In genomic region chr10:77603529-77603927, GRCh38 we compare ENCODE assay signal across 8 cellular contexts. TPM values are rescaled to one million over a fixed set of nuclear protein-coding genes. Genes with fewer than 3 reads are reported as not detected.
A peak's percentile ranks its signal among the peaks of the same experiment; 100 is the strongest.
DNase-seq lines count a peak whose midpoint lies in the region; ATAC-seq and TF ChIP-seq lines count a peak whose summit lies in the region.

No MANE protein-coding gene starts in this region.

- no peak overlapping the region for H3K4me3 Mint-ChIP-seq in naive thymus-derived CD4-positive, alpha-beta T cell
- H3K4me3 Mint-ChIP-seq in activated T-helper 1 cell treated with anti-CD3 and anti-CD28 coated beads, Interleukin-12 subunit alpha, Interleukin-12 subunit beta, Interleukin-2, Interleukin-4 antibody, amounts not matched to agents 30 ng/mL and 10 ng/mL and 1 ng/mL, durations not matched to agents 14 hours and 24 hours and 36 hours: no peak overlapping the region

- CTCF ChIA-PET in naive thymus-derived CD4-positive, alpha-beta T cell (lab: Charles Lee): no interaction called here

- no peak overlapping the region for H3K4me3 ChIP-seq in naive thymus-derived CD4-positive, alpha-beta T cell (ENCODE audit: low read length)
- H3K4me3 ChIP-seq in suprapubic skin: no peak overlapping the region

- peaks cover 0 to 13% (median 4%) of the 10 kb centered on the region in 7 donors for H3K4me1 Mint-ChIP-seq in naive thymus-derived CD4-positive, alpha-beta T cell
- H3K4me1 Mint-ChIP-seq in activated T-helper 1 cell treated with anti-CD3 and anti-CD28 coated beads, Interleukin-12 subunit alpha, Interleukin-12 subunit beta, Interleukin-2, Interleukin-4 antibody, amounts not matched to agents 30 ng/mL and 10 ng/mL and 1 ng/mL, durations not matched to agents 14 hours and 24 hours and 36 hours (ENCODE audit: low read depth): peaks cover 9% of the 10 kb centered on the region

- TF ChIP-seq EP300 in suprapubic skin (IDR thresholded peaks at IDR 0.05): no peak

- H3K36me3 Mint-ChIP-seq in naive thymus-derived CD4-positive, alpha-beta T cell: no peaks in the 10 kb centered on the region
- H3K36me3 Mint-ChIP-seq in activated T-helper 1 cell treated with anti-CD3 and anti-CD28 coated beads, Interleukin-12 subunit alpha, Interleukin-12 subunit beta, Interleukin-2, Interleukin-4 antibody, amounts not matched to agents 30 ng/mL and 10 ng/mL and 1 ng/mL, durations not matched to agents 14 hours and 24 hours and 36 hours (ENCODE audit: low read depth): no peaks in the 10 kb centered on the region

- peaks cover 2 to 17% (median 8%) of the 10 kb centered on the region in 5 donors for H3K27me3 Mint-ChIP-seq in naive thymus-derived CD4-positive, alpha-beta T cell
- H3K27me3 Mint-ChIP-seq in activated T-helper 1 cell treated with anti-CD3 and anti-CD28 coated beads, Interleukin-12 subunit alpha, Interleukin-12 subunit beta, Interleukin-2, Interleukin-4 antibody, amounts not matched to agents 30 ng/mL and 10 ng/mL and 1 ng/mL, durations not matched to agents 14 hours and 24 hours and 36 hours (ENCODE audit: insufficient read depth): no peaks in the 10 kb centered on the region

- no peak overlapping the region for H3K27ac ChIP-seq in naive thymus-derived CD4-positive, alpha-beta T cell (ENCODE audit: low read depth, low read length)
- no peak overlapping the region for H3K27ac ChIP-seq in suprapubic skin

- POLR2A ChIA-PET in naive thymus-derived CD4-positive, alpha-beta T cell (lab: Charles Lee): no interaction called here

- H3K27ac Mint-ChIP-seq in naive thymus-derived CD4-positive, alpha-beta T cell: no peak overlapping the region
- no peak overlapping the region for H3K27ac Mint-ChIP-seq in activated T-helper 1 cell treated with anti-CD3 and anti-CD28 coated beads, Interleukin-12 subunit alpha, Interleukin-12 subunit beta, Interleukin-2, Interleukin-4 antibody, amounts not matched to agents 30 ng/mL and 10 ng/mL and 1 ng/mL, durations not matched to agents 14 hours and 24 hours and 36 hours

- TF ChIP-seq POLR2A in suprapubic skin (IDR thresholded peaks at IDR 0.05): no peak

- H3K9me3 Mint-ChIP-seq in naive thymus-derived CD4-positive, alpha-beta T cell: peaks cover 0 to 3% (median 0%) of the 10 kb centered on the region in 11 donors
- no peaks in the 10 kb centered on the region for H3K9me3 Mint-ChIP-seq in activated T-helper 1 cell treated with anti-CD3 and anti-CD28 coated beads, Interleukin-12 subunit alpha, Interleukin-12 subunit beta, Interleukin-2, Interleukin-4 antibody, amounts not matched to agents 30 ng/mL and 10 ng/mL and 1 ng/mL, durations not matched to agents 14 hours and 24 hours and 36 hours

- H3K9me3 ChIP-seq in naive thymus-derived CD4-positive, alpha-beta T cell (ENCODE audit: control insufficient read depth in 2 of 3, low read length in 3 of 3): no peaks in the 10 kb centered on the region
- no peaks in the 10 kb centered on the region for H3K9me3 ChIP-seq in suprapubic skin

- H3K36me3 ChIP-seq in naive thymus-derived CD4-positive, alpha-beta T cell (ENCODE audit: control insufficient read depth in 2 of 3, insufficient read depth in 3 of 3, low read length in 3 of 3): no peaks in the 10 kb centered on the region
- H3K36me3 ChIP-seq in suprapubic skin: no peaks in the 10 kb centered on the region

- intact Hi-C loops in naive thymus-derived CD4-positive, alpha-beta T cell (cut with micrococcal nuclease): no loop called here
- intact Hi-C loops in activated T-helper 1 cell treated with anti-CD3 and anti-CD28 coated beads, Interleukin-12 subunit alpha, Interleukin-12 subunit beta, Interleukin-2, Interleukin-4 antibody, amounts not matched to agents 30 ng/mL and 10 ng/mL and 1 ng/mL, durations not matched to agents 14 hours and 24 hours and 36 hours (cut with micrococcal nuclease): no loop called here

- peak; percentile 50 for DNase-seq in UCSD-AML1 (lab: John Stamatoyannopoulos, UW; ENCODE audit: unreplicated experiment)
- DNase-seq in naive thymus-derived CD4-positive, alpha-beta T cell: no peak
- no peak for DNase-seq in suprapubic skin (ENCODE audit: low spot score in 2 of 2)
- DNase-seq in AG08395 (ENCODE audit: low spot score): no peak
- DNase-seq in activated T-cell treated with anti-CD3 and anti-CD28 coated beads, Interleukin-2, amount 50 U/mL, for 48 hours: no peak
- no peak for DNase-seq in activated T-helper 1 cell treated with anti-CD3 and anti-CD28 coated beads, Interleukin-12 subunit alpha, Interleukin-12 subunit beta, Interleukin-2, Interleukin-4 antibody, amounts not matched to agents 30 ng/mL and 10 ng/mL and 1 ng/mL, durations not matched to agents 14 hours and 24 hours and 36 hours (ENCODE audit: low spot score)

- WGBS in suprapubic skin: 17% methylated on average over 2 of the region's 2 CpGs

- peaks cover 0 to 5% of the 10 kb centered on the region in 2 donors for H3K4me1 ChIP-seq in naive thymus-derived CD4-positive, alpha-beta T cell (ENCODE audit: control insufficient read depth in 2 of 2, insufficient read depth in 2 of 2, low read length in 2 of 2)
- peaks cover 18% of the 10 kb centered on the region for H3K4me1 ChIP-seq in suprapubic skin

- no peak for TF ChIP-seq CTCF in suprapubic skin (IDR thresholded peaks at IDR 0.05)

- no peaks in the 10 kb centered on the region for H3K27me3 ChIP-seq in naive thymus-derived CD4-positive, alpha-beta T cell (ENCODE audit: control insufficient read depth in 2 of 2, insufficient read depth in 2 of 2, low read length in 2 of 2)
- peaks cover 3% of the 10 kb centered on the region for H3K27me3 ChIP-seq in suprapubic skin

- ATAC-seq in GM18508 (IDR thresholded peaks at IDR 0.05; ENCODE audit: insufficient read depth, unreplicated experiment) (peak; percentile 59), HG02763 (IDR thresholded peaks at IDR 0.05; ENCODE audit: unreplicated experiment) (peak; percentile 35)
- peak; percentile 15 for ATAC-seq in naive thymus-derived CD4-positive, alpha-beta T cell

RNA-seq across cellular contexts. Expression of gene KCNMA1, which starts 34.1 kb away (rescaled TPM):
- total RNA-seq in naive thymus-derived CD4-positive, alpha-beta T cell: under 1 TPM in 1 of 5 experiments, not detected in 4; 0.42 TPM
- not detected for polyA plus RNA-seq in naive thymus-derived CD4-positive, alpha-beta T cell
- total RNA-seq in suprapubic skin: 10 to 100 TPM in 1 of 4 donors, 1 to 10 TPM in 3; 4.6 to 10.5 (median 7.8) TPM
- not detected in 2 replicates for total RNA-seq in activated T-helper 1 cell treated with anti-CD3 and anti-CD28 coated beads, Interleukin-12 subunit alpha, Interleukin-12 subunit beta, Interleukin-2, Interleukin-4 antibody, amounts not matched to agents 30 ng/mL and 10 ng/mL and 1 ng/mL, durations not matched to agents 14 hours and 24 hours and 36 hours
